ENCODE assay signal across 8 cellular contexts in genomic region chr7:78019457-78020130, GRCh38.
DNase-seq lines count a peak whose midpoint lies in the region; ATAC-seq and TF ChIP-seq lines count a peak whose summit lies in the region.

No MANE protein-coding gene starts in this region.

- H3K4me2 ChIP-seq in BLaER1: peak overlapping the region; percentile 81

- DNase-seq in GM19240 (ENCODE audit: insufficient read length, low spot score) (peak; percentile 45), NCI-H446 treated with DMSO at 0.1 percent for 48 hours (lab: John Stamatoyannopoulos, UW) (peak; percentile 57)
- DNase-seq in activated CD4-positive, alpha-beta T cell treated with anti-CD3 and anti-CD28 coated beads, Interleukin-2, amount 10 ng/mL, durations not matched to agents 7 days and 5 days: peak; percentile 54
- DNase-seq in stimulated activated CD4-positive, alpha-beta T cell treated with anti-CD3 and anti-CD28 coated beads, Interleukin-4, amount 100 ng/mL, for 24 hours: peak; percentile 66

- no peaks in the 10 kb centered on the region for H3K9me3 ChIP-seq in BLaER1
- H3K9me3 ChIP-seq in liver (ENCODE audit: control insufficient read depth in 4 of 4, low read length in 3 of 4): no peaks in the 10 kb centered on the region

- POLR2A ChIA-PET in activated CD4-positive, alpha-beta T cell treated with anti-CD3 and anti-CD28 coated beads, Interleukin-2, amount 10 ng/mL, durations not matched to agents 7 days and 5 days (lab: Charles Lee): no interaction called here

- peak; percentile 78 for ATAC-seq in HG03378 (IDR thresholded peaks at IDR 0.05; ENCODE audit: unreplicated experiment)

- H3K27ac Mint-ChIP-seq in activated CD4-positive, alpha-beta T cell treated with anti-CD3 and anti-CD28 coated beads, Interleukin-2, amount 10 ng/mL, durations not matched to agents 7 days and 5 days: peak overlapping the region; percentile 81
- H3K27ac Mint-ChIP-seq in dendritic cell treated with granulocyte-macrophage colony-stimulating factor and Interleukin-4, amounts not matched to agents 40 ng/mL and 50 ng/mL, for 4 days: peak overlapping the region; percentile 83

- TF ChIP-seq RAD21 in liver (IDR thresholded peaks at IDR 0.05): no peak

- CTCF ChIA-PET in activated CD4-positive, alpha-beta T cell treated with anti-CD3 and anti-CD28 coated beads, Interleukin-2, amount 10 ng/mL, durations not matched to agents 7 days and 5 days (lab: Charles Lee): interaction anchor here (0.5 to 4.5 kb wide), 6 partner anchors 16 to 91 kb away, joined by 3 to 17 read pairs (median 7); no protein-coding TSS in a partner anchor

- H3K9ac ChIP-seq in BLaER1: peak overlapping the region; percentile 83
- no peak overlapping the region for H3K9ac ChIP-seq in liver (ENCODE audit: low read depth in 1 of 2, low read length in 2 of 2)

- H3K36me3 Mint-ChIP-seq in activated CD4-positive, alpha-beta T cell treated with anti-CD3 and anti-CD28 coated beads, Interleukin-2, amount 10 ng/mL, durations not matched to agents 7 days and 5 days (ENCODE audit: low read depth): no peaks in the 10 kb centered on the region
- H3K36me3 Mint-ChIP-seq in dendritic cell treated with granulocyte-macrophage colony-stimulating factor and Interleukin-4, amounts not matched to agents 40 ng/mL and 50 ng/mL, for 4 days (ENCODE audit: low read depth): no peaks in the 10 kb centered on the region

- TF ChIP-seq CTCF in liver (IDR thresholded peaks at IDR 0.05; ENCODE audit: low read depth, low read length, missing input control): peak; percentile 17

- H3K4me1 ChIP-seq in BLaER1: peaks cover 24% of the 10 kb centered on the region
- H3K4me1 ChIP-seq in liver (ENCODE audit: control insufficient read depth in 4 of 4, insufficient read depth in 4 of 4, low read length in 3 of 4): peaks cover 0 to 18% (median 9%) of the 10 kb centered on the region in 4 donors

- peaks cover 10% of the 10 kb centered on the region for H3K4me1 Mint-ChIP-seq in activated CD4-positive, alpha-beta T cell treated with anti-CD3 and anti-CD28 coated beads, Interleukin-2, amount 10 ng/mL, durations not matched to agents 7 days and 5 days
- H3K4me1 Mint-ChIP-seq in dendritic cell treated with granulocyte-macrophage colony-stimulating factor and Interleukin-4, amounts not matched to agents 40 ng/mL and 50 ng/mL, for 4 days (ENCODE audit: low read depth): peaks cover 27% of the 10 kb centered on the region

- H3K27me3 Mint-ChIP-seq in activated CD4-positive, alpha-beta T cell treated with anti-CD3 and anti-CD28 coated beads, Interleukin-2, amount 10 ng/mL, durations not matched to agents 7 days and 5 days: peaks cover 40% of the 10 kb centered on the region
- H3K27me3 Mint-ChIP-seq in dendritic cell treated with granulocyte-macrophage colony-stimulating factor and Interleukin-4, amounts not matched to agents 40 ng/mL and 50 ng/mL, for 4 days: peaks cover 13% of the 10 kb centered on the region

- H3K9me3 Mint-ChIP-seq in activated CD4-positive, alpha-beta T cell treated with anti-CD3 and anti-CD28 coated beads, Interleukin-2, amount 10 ng/mL, durations not matched to agents 7 days and 5 days: no peaks in the 10 kb centered on the region
- no peaks in the 10 kb centered on the region for H3K9me3 Mint-ChIP-seq in dendritic cell treated with granulocyte-macrophage colony-stimulating factor and Interleukin-4, amounts not matched to agents 40 ng/mL and 50 ng/mL, for 4 days

- peaks cover 8% of the 10 kb centered on the region; the same call in 1 of the 2 replicates for H3K27me3 ChIP-seq in BLaER1
- no peaks in the 10 kb centered on the region for H3K27me3 ChIP-seq in liver (ENCODE audit: control insufficient read depth in 4 of 4, insufficient read depth in 4 of 4, low read length in 3 of 4)

- no peaks in the 10 kb centered on the region for H4K20me1 ChIP-seq in BLaER1

- H3K27ac ChIP-seq in BLaER1 (peak overlapping the region; percentile 81), liver (ENCODE audit: low read depth in 1 of 2, low read length in 2 of 2) (peak overlapping the region; percentile 77 to 91)

- H3K4me3 ChIP-seq in BLaER1 (peak overlapping the region; percentile 79), liver (ENCODE audit: low read depth in 1 of 3, low read length in 3 of 3) (peak overlapping the region; percentile 76 to 95 (median 81))

- H3K36me3 ChIP-seq in BLaER1: no peaks in the 10 kb centered on the region
- H3K36me3 ChIP-seq in liver (ENCODE audit: control insufficient read depth in 4 of 4, insufficient read depth in 3 of 4, low read depth in 1 of 4, low read length in 3 of 4): no peaks in the 10 kb centered on the region

- intact Hi-C loops in dendritic cell treated with granulocyte-macrophage colony-stimulating factor and Interleukin-4, amounts not matched to agents 40 ng/mL and 50 ng/mL, for 4 days (cut with micrococcal nuclease): loop anchor here (2.0 kb wide), 1 partner anchor 1999 kb away; no protein-coding TSS in a partner anchor

- peak overlapping the region; percentile 79 for H3K4me3 Mint-ChIP-seq in activated CD4-positive, alpha-beta T cell treated with anti-CD3 and anti-CD28 coated beads, Interleukin-2, amount 10 ng/mL, durations not matched to agents 7 days and 5 days
- H3K4me3 Mint-ChIP-seq in dendritic cell treated with granulocyte-macrophage colony-stimulating factor and Interleukin-4, amounts not matched to agents 40 ng/mL and 50 ng/mL, for 4 days: peak overlapping the region; percentile 80

- WGBS in liver: under 1% methylated on average over 86 of the region's 86 CpGs

TF ChIP-seq in liver, 16 proteins besides CTCF, POLR2A, EP300 and RAD21:
- TF ChIP-seq, protein P1, sequence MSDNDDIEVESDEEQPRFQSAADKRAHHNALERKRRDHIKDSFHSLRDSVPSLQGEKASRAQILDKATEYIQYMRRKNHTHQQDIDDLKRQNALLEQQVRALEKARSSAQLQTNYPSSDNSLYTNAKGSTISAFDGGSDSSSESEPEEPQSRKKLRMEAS (IDR thresholded peaks at IDR 0.05): peak; percentile 43
- TF ChIP-seq RXRA (IDR thresholded peaks at IDR 0.05): peak in 1 of 2 donors; percentile 9
- no peak for TF ChIP-seq EGR1 (IDR thresholded peaks at IDR 0.05; ENCODE audit: low read depth in 2 of 2)
- TF ChIP-seq, protein P2, sequence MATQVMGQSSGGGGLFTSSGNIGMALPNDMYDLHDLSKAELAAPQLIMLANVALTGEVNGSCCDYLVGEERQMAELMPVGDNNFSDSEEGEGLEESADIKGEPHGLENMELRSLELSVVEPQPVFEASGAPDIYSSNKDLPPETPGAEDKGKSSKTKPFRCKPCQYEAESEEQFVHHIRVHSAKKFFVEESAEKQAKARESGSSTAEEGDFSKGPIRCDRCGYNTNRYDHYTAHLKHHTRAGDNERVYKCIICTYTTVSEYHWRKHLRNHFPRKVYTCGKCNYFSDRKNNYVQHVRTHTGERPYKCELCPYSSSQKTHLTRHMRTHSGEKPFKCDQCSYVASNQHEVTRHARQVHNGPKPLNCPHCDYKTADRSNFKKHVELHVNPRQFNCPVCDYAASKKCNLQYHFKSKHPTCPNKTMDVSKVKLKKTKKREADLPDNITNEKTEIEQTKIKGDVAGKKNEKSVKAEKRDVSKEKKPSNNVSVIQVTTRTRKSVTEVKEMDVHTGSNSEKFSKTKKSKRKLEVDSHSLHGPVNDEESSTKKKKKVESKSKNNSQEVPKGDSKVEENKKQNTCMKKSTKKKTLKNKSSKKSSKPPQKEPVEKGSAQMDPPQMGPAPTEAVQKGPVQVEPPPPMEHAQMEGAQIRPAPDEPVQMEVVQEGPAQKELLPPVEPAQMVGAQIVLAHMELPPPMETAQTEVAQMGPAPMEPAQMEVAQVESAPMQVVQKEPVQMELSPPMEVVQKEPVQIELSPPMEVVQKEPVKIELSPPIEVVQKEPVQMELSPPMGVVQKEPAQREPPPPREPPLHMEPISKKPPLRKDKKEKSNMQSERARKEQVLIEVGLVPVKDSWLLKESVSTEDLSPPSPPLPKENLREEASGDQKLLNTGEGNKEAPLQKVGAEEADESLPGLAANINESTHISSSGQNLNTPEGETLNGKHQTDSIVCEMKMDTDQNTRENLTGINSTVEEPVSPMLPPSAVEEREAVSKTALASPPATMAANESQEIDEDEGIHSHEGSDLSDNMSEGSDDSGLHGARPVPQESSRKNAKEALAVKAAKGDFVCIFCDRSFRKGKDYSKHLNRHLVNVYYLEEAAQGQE (IDR thresholded peaks at IDR 0.05): peak; percentile 34
- TF ChIP-seq ATF3 (IDR thresholded peaks at IDR 0.05): no peak
- TF ChIP-seq YY1 (IDR thresholded peaks at IDR 0.05): peak; percentile 53
- TF ChIP-seq HNF4G (IDR thresholded peaks at IDR 0.05): no peak
- TF ChIP-seq JUND (IDR thresholded peaks at IDR 0.05): no peak
- TF ChIP-seq TAF1 (conservative IDR thresholded peaks at IDR 0.05): peak; percentile 43
- TF ChIP-seq GABPA (IDR thresholded peaks at IDR 0.05 in 1 of 2, conservative IDR thresholded peaks at IDR 0.05 in 1 of 2): peak; percentile 34 to 79
- peak; percentile 44 for TF ChIP-seq SP1 (IDR thresholded peaks at IDR 0.05)
TF ChIP-seq in liver: peak in this region for 7.

Comparison
In these comparisons a context has a peak if more than half of its experiments do, and no peak if none do; other contexts are left out.
1. Peak in every context shown above with its lines: DNase-seq, ATAC-seq, H3K4me3 ChIP-seq and H3K27ac ChIP-seq.